1 cellular context compared by ENCODE assay signal in the genomic region with DNA sequence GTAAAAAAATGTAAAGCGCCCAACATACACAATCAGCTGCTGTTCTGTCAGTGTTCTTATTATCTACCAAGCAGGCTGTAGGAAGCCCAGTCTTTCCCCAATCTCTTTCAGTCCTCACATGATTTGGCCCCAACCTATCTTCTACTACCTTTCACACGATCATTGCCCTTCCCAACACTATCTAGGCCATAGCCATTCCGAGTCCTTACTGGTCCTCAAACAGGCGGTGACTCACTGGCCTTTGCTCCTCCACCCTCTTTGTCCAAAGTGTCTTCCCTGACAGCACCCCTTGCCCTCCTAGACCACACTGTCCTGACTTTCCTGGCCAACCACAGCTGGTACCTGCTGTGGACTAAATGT.
A peak's percentile ranks its signal among the peaks of the same experiment; 100 is the strongest.
TF ChIP-seq lines count a peak whose summit lies in the region.

No MANE protein-coding gene starts in this region.

TF ChIP-seq in HepG2, 621 proteins besides CTCF, POLR2A, EP300 and RAD21:
- TF ChIP-seq STAG1 (CRISPR knock-in tag; IDR thresholded peaks at IDR 0.05): no peak
- TF ChIP-seq REL (CRISPR knock-in tag; conservative IDR thresholded peaks at IDR 0.05): 0 out of 2 replicates have a peak, but pooled peaks have one; percentile 37
- TF ChIP-seq JUNB (CRISPR knock-in tag; IDR thresholded peaks at IDR 0.05; ENCODE audit: borderline replicate concordance): peak; percentile 57; the same call in 1 of the 2 replicates
- TF ChIP-seq FOSL2 (CRISPR knock-in tag; IDR thresholded peaks at IDR 0.05): peak; percentile 68
- TF ChIP-seq, protein P1, sequence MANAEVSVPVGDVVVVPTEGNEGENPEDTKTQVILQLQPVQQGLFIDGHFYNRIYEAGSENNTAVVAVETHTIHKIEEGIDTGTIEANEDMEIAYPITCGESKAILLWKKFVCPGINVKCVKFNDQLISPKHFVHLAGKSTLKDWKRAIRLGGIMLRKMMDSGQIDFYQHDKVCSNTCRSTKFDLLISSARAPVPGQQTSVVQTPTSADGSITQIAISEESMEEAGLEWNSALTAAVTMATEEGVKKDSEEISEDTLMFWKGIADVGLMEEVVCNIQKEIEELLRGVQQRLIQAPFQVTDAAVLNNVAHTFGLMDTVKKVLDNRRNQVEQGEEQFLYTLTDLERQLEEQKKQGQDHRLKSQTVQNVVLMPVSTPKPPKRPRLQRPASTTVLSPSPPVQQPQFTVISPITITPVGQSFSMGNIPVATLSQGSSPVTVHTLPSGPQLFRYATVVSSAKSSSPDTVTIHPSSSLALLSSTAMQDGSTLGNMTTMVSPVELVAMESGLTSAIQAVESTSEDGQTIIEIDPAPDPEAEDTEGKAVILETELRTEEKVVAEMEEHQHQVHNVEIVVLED (CRISPR knock-in tag; IDR thresholded peaks at IDR 0.05; ENCODE audit: borderline replicate concordance): no peak
- TF ChIP-seq ZFP62 (CRISPR knock-in tag; IDR thresholded peaks at IDR 0.05): no peak
